ENCODE assay signal across 20 cellular contexts in genomic region chr4:98779021-98779420, GRCh38.
A peak's percentile ranks its signal among the peaks of the same experiment; 100 is the strongest.
DNase-seq lines count a peak whose midpoint lies in the region; ATAC-seq, FAIRE-seq and TF ChIP-seq lines count a peak whose summit lies in the region.
"Had no signal": no experiment of that assay in that cellular context is flagged by ENCODE, and none has a peak within 500 bp of the region (broad histone marks: within the 10 kb centered on the region; RNA-seq: fewer than 3 reads in every experiment).

No MANE protein-coding gene starts in this region.

- H3K9ac ChIP-seq in H1 (replicated peaks in 1 of 4; ENCODE audit: extremely low read depth in 1 of 4, low read depth in 3 of 4, low read length in 3 of 4) (no peak overlapping the region), neuronal stem cell (ENCODE audit: low read depth, low read length, poor library complexity) (no peak overlapping the region)
- H3K9ac ChIP-seq: KMS-11 had no signal

- H3K23ac ChIP-seq in H1 (ENCODE audit: insufficient read length) = no peak overlapping the region
- H3K23ac ChIP-seq in neuronal stem cell (ENCODE audit: low read depth, low read length, poor library complexity) = no peak overlapping the region

- TF ChIP-seq POLR2A in H1 (IDR thresholded peaks at IDR 0.05; ENCODE audit: control extremely low read depth in 1 of 2, low read depth in 2 of 2, low read length in 2 of 2) = no peak
- TF ChIP-seq POLR2A in right lobe of liver (IDR thresholded peaks at IDR 0.05) = no peak

- H2AK5ac ChIP-seq in H1 (ENCODE audit: low read depth, low read length) (no peak overlapping the region), neuronal stem cell (ENCODE audit: low read depth, low read length) (peak overlapping the region; percentile 36)

- no peaks in the 10 kb centered on the region for H3K36me3 ChIP-seq in H1 (ENCODE audit: control insufficient read depth in 2 of 4, insufficient read depth in 4 of 4, low read length in 3 of 4)
- H3K36me3 ChIP-seq in right lobe of liver = no peaks in the 10 kb centered on the region
- H3K36me3 ChIP-seq in neuronal stem cell (replicated peaks in 1 of 2; ENCODE audit: control insufficient read depth in 2 of 2, insufficient read depth in 2 of 2, low read length in 2 of 2) = no peaks in the 10 kb centered on the region

- H2BK12ac ChIP-seq in H1 (ENCODE audit: low read depth, low read length) = no peak overlapping the region
- H2BK12ac ChIP-seq in neuronal stem cell (ENCODE audit: low read length) = no peak overlapping the region

- no peaks in the 10 kb centered on the region for H3K4me1 Mint-ChIP-seq in effector memory CD8-positive, alpha-beta T cell (ENCODE audit: low read depth in 2 of 2)

- H3K4me3 ChIP-seq in H1 (ENCODE audit: extremely low read depth in 1 of 4, insufficient read depth in 2 of 4, low read depth in 3 of 4, low read length in 4 of 4) (no peak overlapping the region), right lobe of liver (no peak overlapping the region), neuronal stem cell (ENCODE audit: low read length in 2 of 2) (no peak overlapping the region)

- no peak for TF ChIP-seq RAD21 in H1 (IDR thresholded peaks at IDR 0.05 in 1 of 2, conservative IDR thresholded peaks at IDR 0.05 in 1 of 2; ENCODE audit: low read depth in 2 of 2, low read length in 2 of 2)

- no peak overlapping the region for H4K5ac ChIP-seq in H1 (ENCODE audit: insufficient read length, low read depth, low read length)

- DNase-seq in EH (ENCODE audit: low read depth) = peak; percentile 25
- no peak for DNase-seq in H1 (ENCODE audit: low read depth in 1 of 2, low spot score in 2 of 2)
- DNase-seq in right lobe of liver = no peak
- no peak for DNase-seq in neuronal stem cell (ENCODE audit: low spot score)
- no peak for DNase-seq in Right ventricle myocardium superior
- DNase-seq in effector memory CD8-positive, alpha-beta T cell = no peak
- DNase-seq: DMS79, GDM1, GOT3, HFFc6, NCI-H1417, NCI-H1930, NCI-H2171 treated with DMSO at 0.1 percent for 48 hours, NCI-H510A treated with DMSO at 0.1 percent for 48 hours had no signal

- no peak overlapping the region for H3K4ac ChIP-seq in H1 (replicated peaks; ENCODE audit: insufficient read length, low read depth, low read length)
- H3K4ac ChIP-seq in neuronal stem cell (ENCODE audit: low read length) = no peak overlapping the region

- peak; percentile 26 to 48 (median 32) for ATAC-seq in right lobe of liver
- ATAC-seq in HG02610 (IDR thresholded peaks at IDR 0.05; ENCODE audit: unreplicated experiment) = no peak
- no peak for ATAC-seq in Right ventricle myocardium superior (ENCODE audit: poor library complexity)
- no peak for ATAC-seq in GM18502 (IDR thresholded peaks at IDR 0.05; ENCODE audit: poor library complexity, unreplicated experiment)
- ATAC-seq in effector memory CD8-positive, alpha-beta T cell (replicated peaks) = no peak

- H2BK120ac ChIP-seq in H1 (replicated peaks; ENCODE audit: low read depth, low read length) = no peak overlapping the region
- H2BK120ac ChIP-seq in neuronal stem cell (ENCODE audit: low read depth, low read length) = no peak overlapping the region

- H3K79me2 ChIP-seq in H1 (ENCODE audit: control insufficient read depth in 1 of 2, insufficient read depth in 2 of 2, low read length in 2 of 2) = no peaks in the 10 kb centered on the region

- H3K27ac ChIP-seq in H1 (ENCODE audit: low read depth, low read length) (no peak overlapping the region), right lobe of liver (no peak overlapping the region), neuronal stem cell (replicated peaks; ENCODE audit: low read length) (no peak overlapping the region)
- H3K27ac ChIP-seq: KMS-11 had no signal

- POLR2A ChIA-PET in H1 (lab: Charles Lee; ENCODE audit: partially characterized antibody) = no interaction called here

- H3K4me1 ChIP-seq in H1 (replicated peaks in 1 of 4; ENCODE audit: control insufficient read depth in 3 of 4, insufficient read depth in 4 of 4, low read length in 3 of 4) (no peaks in the 10 kb centered on the region), right lobe of liver (peaks cover 0 to 12% (median 0%) of the 10 kb centered on the region in 4 donors), neuronal stem cell (ENCODE audit: control insufficient read depth in 2 of 2, insufficient read depth in 1 of 2, low read depth in 1 of 2, low read length in 2 of 2) (peaks cover 0 to 2% of the 10 kb centered on the region in 2 donors)

- H3K36me3 Mint-ChIP-seq in effector memory CD8-positive, alpha-beta T cell (ENCODE audit: insufficient read depth) = no peaks in the 10 kb centered on the region

- peak overlapping the region; percentile 22; the same call in 1 of the 2 replicates for H2AFZ ChIP-seq in H1 (ENCODE audit: low read length)
- no peak overlapping the region for H2AFZ ChIP-seq in neuronal stem cell (ENCODE audit: low read length)

- no peak overlapping the region for H3K18ac ChIP-seq in H1 (ENCODE audit: extremely low read depth, low read length)
- no peak overlapping the region for H3K18ac ChIP-seq in neuronal stem cell (ENCODE audit: low read length)

- no peak overlapping the region for H3K27ac Mint-ChIP-seq in effector memory CD8-positive, alpha-beta T cell
- H3K27ac Mint-ChIP-seq: HFFc6 had no signal

- no peak overlapping the region for H2BK15ac ChIP-seq in H1 (ENCODE audit: low read length)
- no peak overlapping the region for H2BK15ac ChIP-seq in neuronal stem cell (ENCODE audit: low read length)

- no peak overlapping the region for H2BK20ac ChIP-seq in H1 (ENCODE audit: low read length)

- H3K79me1 ChIP-seq in H1 (ENCODE audit: low read depth, low read length) (no peaks in the 10 kb centered on the region), neuronal stem cell (ENCODE audit: low read depth, low read length) (no peaks in the 10 kb centered on the region)

- H3K27me3 ChIP-seq in H1 (replicated peaks in 1 of 4; ENCODE audit: control insufficient read depth in 3 of 4, extremely low read depth in 1 of 4, insufficient read depth in 3 of 4, low read length in 3 of 4) (no peaks in the 10 kb centered on the region; a peak in 1 of 7 replicates), right lobe of liver (no peaks in the 10 kb centered on the region), neuronal stem cell (ENCODE audit: control insufficient read depth in 3 of 3, insufficient read depth in 3 of 3, low read depth in 1 of 3, low read length in 3 of 3) (peaks cover 0 to 2% (median 0%) of the 10 kb centered on the region in 3 experiments)

- no peaks in the 10 kb centered on the region for H4K20me1 ChIP-seq in H1 (replicated peaks in 1 of 2; ENCODE audit: control insufficient read depth in 1 of 2, insufficient read depth in 2 of 2, low read length in 2 of 2)

- 66% methylated on average over 2 of the region's 2 CpGs; no CpG with 5 or more reads in 1 of the 2 experiments for WGBS in H1 (ENCODE audit: extremely low coverage in 1 of 2, insufficient coverage in 1 of 2, insufficient read length in 1 of 2, insufficient replicate concordance in 2 of 2, low coverage in 1 of 2, low lambda C conversion rate in 2 of 2, missing lambda C conversion rate in 1 of 2), 2 experiments
- 10% methylated on average over 2 of the region's 2 CpGs for WGBS in right lobe of liver (ENCODE audit: insufficient coverage, low coverage, low lambda C conversion rate, missing lambda C conversion rate)
- WGBS in neuronal stem cell (ENCODE audit: extremely low coverage in 2 of 2, insufficient read length in 2 of 2, insufficient replicate concordance in 1 of 2), 2 donors = no CpG with 5 or more reads among the region's 2 CpGs

- no peak for TF ChIP-seq CTCF in H1 (IDR thresholded peaks at IDR 0.05; ENCODE audit: control extremely low read depth in 1 of 3, insufficient read depth in 1 of 3, low read depth in 1 of 3, low read length in 3 of 3)
- TF ChIP-seq CTCF in right lobe of liver (IDR thresholded peaks at IDR 0.05) = no peak

- H3K56ac ChIP-seq in H1 (replicated peaks; ENCODE audit: insufficient read length, low read depth, low read length) = no peak overlapping the region

- H4K8ac ChIP-seq in H1 (ENCODE audit: extremely low read depth, insufficient read depth, low read length) (no peak overlapping the region), neuronal stem cell (ENCODE audit: low read depth, low read length) (no peak overlapping the region)

- TF ChIP-seq EP300 in H1 (IDR thresholded peaks at IDR 0.05; ENCODE audit: borderline replicate concordance in 1 of 2, low read depth in 2 of 2, low read length in 2 of 2) = no peak

- H3K9me3 Mint-ChIP-seq in effector memory CD8-positive, alpha-beta T cell = no peaks in the 10 kb centered on the region
- H3K9me3 Mint-ChIP-seq: HFFc6 had no signal

- no peak overlapping the region for H2BK5ac ChIP-seq in H1 (ENCODE audit: low read depth, low read length)
- H2BK5ac ChIP-seq in neuronal stem cell (ENCODE audit: low read length) = no peak overlapping the region

- H3K4me3 Mint-ChIP-seq in effector memory CD8-positive, alpha-beta T cell = no peak overlapping the region
- H3K4me3 Mint-ChIP-seq: HFFc6 had no signal

- H3K4me2 ChIP-seq in H1 (ENCODE audit: insufficient read depth in 1 of 2, low read depth in 2 of 2, low read length in 2 of 2) (no peak overlapping the region), neuronal stem cell (ENCODE audit: insufficient read depth, low read length, poor library complexity, severe bottlenecking) (no peak overlapping the region)
- H3K4me2 ChIP-seq: KMS-11 had no signal

- no peak for FAIRE-seq in H1 (lab: Jason Lieb, UNC)
- FAIRE-seq: A204.1, GM12892, RCC 7860 had no signal

- H3K14ac ChIP-seq in H1 (ENCODE audit: insufficient read length) (no peak overlapping the region), neuronal stem cell (ENCODE audit: low read length) (no peak overlapping the region)

- peaks cover 16 to 31% of the 10 kb centered on the region in 2 donors for H3K27me3 Mint-ChIP-seq in effector memory CD8-positive, alpha-beta T cell

- CTCF ChIA-PET in H1 (lab: Charles Lee; ENCODE audit: partially characterized antibody) = interaction anchor here (0.8 kb wide), 1 partner anchor 22 kb away, joined by 5 read pairs; no protein-coding TSS in a partner anchor

- intact Hi-C loops in right lobe of liver (cut with DNase I) = no loop called here
- intact Hi-C loops in Right ventricle myocardium superior (cut with DNase I) = no loop called here

- no peak overlapping the region for H4K91ac ChIP-seq in H1 (replicated peaks; ENCODE audit: insufficient read length, low read length)
- no peak overlapping the region for H4K91ac ChIP-seq in neuronal stem cell (ENCODE audit: low read depth, low read length, poor library complexity)

- H3K23me2 ChIP-seq in H1 (ENCODE audit: low read depth, low read length) = no peaks in the 10 kb centered on the region; the same call in 1 of the 2 replicates

- no peaks in the 10 kb centered on the region for H3K9me3 ChIP-seq in H1 (ENCODE audit: insufficient read depth in 2 of 2, low read depth in 1 of 2, low read length in 1 of 2)
- no peaks in the 10 kb centered on the region for H3K9me3 ChIP-seq in right lobe of liver
- H3K9me3 ChIP-seq in neuronal stem cell (replicated peaks in 1 of 2; ENCODE audit: control insufficient read depth in 2 of 2, insufficient read depth in 1 of 2, low read depth in 1 of 2, low read length in 2 of 2) = no peaks in the 10 kb centered on the region

TF ChIP-seq in H1, 55 proteins besides CTCF, POLR2A, EP300 and RAD21 (continues in another document):
- TF ChIP-seq PHF8 (conservative IDR thresholded peaks at IDR 0.05; ENCODE audit: low read depth, low read length) (no peak), CBX8 (IDR thresholded peaks at IDR 0.05; ENCODE audit: borderline replicate concordance, low read depth, low read length) (no peak), MAFK (IDR thresholded peaks at IDR 0.05; ENCODE audit: low read depth, low read length) (no peak)

Comparison
In these comparisons a context has a peak if more than half of its experiments do, and no peak if none do; other contexts are left out.
1. ATAC-seq: peak in right lobe of liver (4 of 4); none in HG02610 (single experiment), Right ventricle myocardium superior (single experiment), GM18502 (single experiment) and effector memory CD8-positive, alpha-beta T cell (single experiment).